ENCODE assay signal across 18 cellular contexts in the genomic region with DNA sequence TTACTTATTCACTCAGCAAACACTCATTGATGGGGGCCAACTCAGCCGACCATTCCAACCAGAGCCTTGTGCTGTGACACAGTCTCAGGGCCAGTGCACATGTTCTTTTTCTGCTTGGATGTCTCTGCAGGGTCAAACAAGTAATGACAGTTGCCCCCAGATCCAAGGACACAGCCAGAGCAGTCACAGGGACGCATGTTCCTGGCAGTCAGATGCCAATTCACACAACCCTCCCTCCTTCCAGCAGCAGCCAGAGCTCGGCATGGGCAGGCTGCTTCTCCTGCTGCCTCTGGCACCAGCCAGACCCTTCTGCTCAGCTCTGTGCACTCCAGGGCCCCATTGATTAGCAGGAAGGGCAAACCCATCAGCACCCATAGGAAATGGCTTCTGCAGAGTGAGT. TPM values are rescaled to one million over a fixed set of nuclear protein-coding genes. Genes with fewer than 3 reads are reported as not detected.
A peak's percentile ranks its signal among the peaks of the same experiment; 100 is the strongest.
DNase-seq lines count a peak whose midpoint lies in the region; ATAC-seq and TF ChIP-seq lines count a peak whose summit lies in the region.
"Had no signal": no experiment of that assay in that cellular context is flagged by ENCODE, and none has a peak within 500 bp of the region (broad histone marks: within the 10 kb centered on the region; RNA-seq: fewer than 3 reads in every experiment).

No MANE protein-coding gene starts in this region.

- intact Hi-C loops in Right ventricle myocardium superior (cut with DNase I), result no loop called here
- intact Hi-C loops in left ventricle myocardium superior (cut with micrococcal nuclease), result no loop called here

- peak; percentile 87 for ATAC-seq in Right ventricle myocardium superior (ENCODE audit: poor library complexity)
- peak; percentile 96 for ATAC-seq in left ventricle myocardium superior
- no peak for ATAC-seq in HG03442 (IDR thresholded peaks at IDR 0.05; ENCODE audit: unreplicated experiment)
- no peak for ATAC-seq in GM18519 (IDR thresholded peaks at IDR 0.05; ENCODE audit: low FRiP score, unreplicated experiment)
- no peak for ATAC-seq in HG03196 (IDR thresholded peaks at IDR 0.05; ENCODE audit: unreplicated experiment)
- ATAC-seq: A549; CD8-positive, alpha-beta T cell; HepG2 had no signal

- no peak for TF ChIP-seq CTCF in coronary artery (IDR thresholded peaks at IDR 0.05)

- H3K4me3 ChIP-seq in coronary artery, result no peak overlapping the region
- H3K4me3 ChIP-seq: A549, HAP-1 had no signal

- no peak overlapping the region for H3K27ac ChIP-seq in coronary artery
- H3K27ac ChIP-seq: A549 had no signal

- DNase-seq in coronary artery (ENCODE audit: low spot score) (peak; percentile 54), Right ventricle myocardium superior (no peak), left ventricle myocardium superior (peak; percentile 65), retina (peak; percentile 39), GM19238 (ENCODE audit: insufficient read length, low spot score) (no peak)
- DNase-seq: BE2C, COR-L47, DND-41, GDM1 had no signal

RNA-seq across cellular contexts. Expression of a gene that starts 20.3 kb away (rescaled TPM):
- total RNA-seq in Right ventricle myocardium superior (not detected), left ventricle myocardium superior (not detected)
- total RNA-seq: CD8-positive, alpha-beta T cell; H1; HepG2; HT1080 had no signal

Comparison
In these comparisons a context has a peak if more than half of its experiments do, and no peak if none do; other contexts are left out.
1. DNase-seq: peak in coronary artery (single experiment), left ventricle myocardium superior (single experiment) and retina (single experiment); none in Right ventricle myocardium superior (single experiment) and GM19238 (single experiment).
2. ATAC-seq: peak in Right ventricle myocardium superior (single experiment) and left ventricle myocardium superior (single experiment); none in HG03442 (single experiment), GM18519 (single experiment) and HG03196 (single experiment).